ENCODE assay signal across 8 cellular contexts in the genomic region with DNA sequence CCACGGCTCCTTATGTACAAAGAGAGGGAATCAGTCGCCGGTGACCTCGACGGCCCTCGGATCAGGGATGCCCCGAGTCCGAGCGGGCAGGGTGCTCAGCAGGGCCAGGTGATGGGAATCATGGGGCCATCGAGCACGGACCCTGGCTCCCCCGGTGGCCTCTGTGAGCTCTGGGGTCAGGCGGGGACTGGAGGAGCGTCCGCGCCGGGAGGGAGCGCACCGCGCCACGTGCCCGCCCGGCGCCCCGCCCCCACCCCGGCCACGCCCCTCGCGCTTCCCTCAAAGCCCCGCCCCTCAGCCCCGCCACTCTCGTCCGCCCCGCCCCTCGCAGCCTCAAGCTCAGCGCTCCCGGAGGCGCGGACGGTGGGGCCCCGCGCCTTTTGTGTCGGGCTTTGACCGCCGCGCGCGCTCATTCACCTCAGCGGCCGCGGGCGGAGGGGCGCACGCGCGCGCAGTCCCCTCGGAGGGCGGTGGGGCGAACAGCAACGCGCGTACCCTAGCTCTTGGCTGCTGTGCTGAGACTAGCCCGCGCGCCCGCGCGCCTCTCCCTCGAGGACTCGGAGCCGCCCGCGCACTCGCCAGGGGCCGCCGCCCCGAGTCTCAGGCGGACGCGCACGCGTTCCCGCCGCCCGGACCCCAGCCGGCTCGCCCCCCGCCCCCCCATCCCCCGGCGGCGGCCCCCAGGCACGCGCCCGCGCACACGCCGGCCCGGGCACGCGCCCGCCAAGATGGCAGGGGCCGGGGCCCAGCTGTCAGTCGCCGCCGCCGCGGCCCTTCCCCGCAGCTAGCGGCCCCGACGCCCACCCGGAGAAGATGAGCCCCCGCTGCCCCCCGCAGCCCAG.
DNase-seq lines count a peak whose midpoint lies in the region; FAIRE-seq and TF ChIP-seq lines count a peak whose summit lies in the region.

No MANE protein-coding gene starts in this region.

- peak overlapping the region; percentile 72 for H2AFZ ChIP-seq in astrocyte (ENCODE audit: low read depth, low read length)

- H3K4me2 ChIP-seq in astrocyte (ENCODE audit: low read length), result peak overlapping the region; percentile 93

- H3K9me3 ChIP-seq in HAP-1 (peaks cover 12% of the 10 kb centered on the region), astrocyte (ENCODE audit: insufficient read depth, low read depth, low read length) (peaks cover 7% of the 10 kb centered on the region), uterus (peaks cover 0 to 9% of the 10 kb centered on the region in 2 donors)

- H3K27ac ChIP-seq in astrocyte (ENCODE audit: low read depth, low read length) (peak overlapping the region; percentile 51), uterus (peak overlapping the region; percentile 73 to 85)

- intact Hi-C loops in uterus (cut with DNase I; ENCODE audit: low total_unique reads), result no loop called here

- H3K4me3 ChIP-seq in HAP-1 (peak overlapping the region; percentile 78), astrocyte (ENCODE audit: insufficient read depth, low read depth, low read length) (peak overlapping the region; percentile 58), uterus (peak overlapping the region; percentile 58 to 66)

- H4K20me1 ChIP-seq in astrocyte (ENCODE audit: insufficient read depth, low read length), result peaks cover 32% of the 10 kb centered on the region

- peak overlapping the region; percentile 86 for H3K4me3 Mint-ChIP-seq in astrocyte (ENCODE audit: unreplicated experiment)

- TF ChIP-seq CTCF in astrocyte (IDR thresholded peaks at IDR 0.05; ENCODE audit: insufficient read depth, low read depth, low read length) (no peak), uterus (IDR thresholded peaks at IDR 0.05) (peak in 1 of 4 experiments; percentile 11)

- H3K27me3 Mint-ChIP-seq in astrocyte (ENCODE audit: low read depth, unreplicated experiment), result peaks cover 11% of the 10 kb centered on the region

- H3K9me3 Mint-ChIP-seq in astrocyte (ENCODE audit: unreplicated experiment), result peaks cover 6% of the 10 kb centered on the region

- DNase-seq in DMS79 (lab: John Stamatoyannopoulos, UW) (peak; percentile 86), HAP-1 (ENCODE audit: low spot score in 2 of 2) (peak; percentile 81 to 94), NCI-H128 (lab: John Stamatoyannopoulos, UW; ENCODE audit: unreplicated experiment) (peak; percentile 66), T-helper 9 cell (peak; percentile 81), astrocyte (ENCODE audit: low read depth) (peak; percentile 74), hepatic stellate cell (ENCODE audit: low spot score) (peak; percentile 84), renal cortical epithelial cell (ENCODE audit: low read depth) (peak; percentile 30), uterus (peak; percentile 81 to 86)

- H3K4me1 ChIP-seq in HAP-1, result no peaks in the 10 kb centered on the region; the same call in 1 of the 2 replicates
- peaks cover 23% of the 10 kb centered on the region for H3K4me1 ChIP-seq in astrocyte (ENCODE audit: insufficient read depth, low read length)
- peaks cover 5 to 12% of the 10 kb centered on the region in 2 donors for H3K4me1 ChIP-seq in uterus

- H3K27me3 ChIP-seq in HAP-1 (ENCODE audit: low read depth), result no peaks in the 10 kb centered on the region
- H3K27me3 ChIP-seq in astrocyte (ENCODE audit: insufficient read depth, low read length), result no peaks in the 10 kb centered on the region
- H3K27me3 ChIP-seq in uterus, result no peaks in the 10 kb centered on the region

- H3K4me1 Mint-ChIP-seq in astrocyte (ENCODE audit: low read depth, unreplicated experiment), result peaks cover 14% of the 10 kb centered on the region

- peak overlapping the region; percentile 78 for H3K9ac ChIP-seq in astrocyte (ENCODE audit: low read length)

- H3K79me2 ChIP-seq in astrocyte (ENCODE audit: insufficient read depth, low read length), result peaks cover 44% of the 10 kb centered on the region

- H3K36me3 Mint-ChIP-seq in astrocyte (ENCODE audit: low read depth, unreplicated experiment), result peaks cover 3% of the 10 kb centered on the region

- no peak overlapping the region for H3K27ac Mint-ChIP-seq in astrocyte (ENCODE audit: unreplicated experiment)

- no peaks in the 10 kb centered on the region for H3K36me3 ChIP-seq in HAP-1 (replicated peaks)
- no peaks in the 10 kb centered on the region for H3K36me3 ChIP-seq in astrocyte (ENCODE audit: insufficient read depth, low read length)
- H3K36me3 ChIP-seq in uterus, result no peaks in the 10 kb centered on the region

- no peak for FAIRE-seq in astrocyte (lab: Jason Lieb, UNC)

- in situ Hi-C loops in HAP-1 (cut with MboI; ENCODE audit: low sequenced_read_pairs), result no loop called here

- TF ChIP-seq POLR2A in uterus (IDR thresholded peaks at IDR 0.05), result peak; percentile 53 to 75

Comparison
In these comparisons a context has a peak if more than half of its experiments do, and no peak if none do; other contexts are left out.
1. Peak in every context shown above with its lines: DNase-seq, H3K4me3 ChIP-seq and H3K27ac ChIP-seq.
2. DNase-seq: peak in every context shown above with its lines; median percentile 88 in HAP-1; 86 in DMS79; 84 in hepatic stellate cell; 84 in uterus; 81 in T-helper 9 cell; 74 in astrocyte; 66 in NCI-H128; 30 in renal cortical epithelial cell.